Comparison of ENCODE assay signal across 18 cellular contexts in genomic region chr15:66288093-66288492, GRCh38. TPM values are rescaled to one million over a fixed set of nuclear protein-coding genes. Genes with fewer than 3 reads are reported as not detected.
DNase-seq lines count a peak whose midpoint lies in the region; ATAC-seq, FAIRE-seq and TF ChIP-seq lines count a peak whose summit lies in the region.
"Had no signal": no experiment of that assay in that cellular context is flagged by ENCODE, and none has a peak within 500 bp of the region (broad histone marks: within the 10 kb centered on the region; RNA-seq: fewer than 3 reads in every experiment).

No MANE protein-coding gene starts in this region.

- H3K27me3 ChIP-seq in K562 (ENCODE audit: control insufficient read depth in 2 of 2, insufficient read depth in 2 of 2, low read length in 2 of 2): peaks cover 0 to 3% of the 10 kb centered on the region in 2 experiments; a peak in 2 of 5 replicates
- no peaks in the 10 kb centered on the region for H3K27me3 ChIP-seq in right lobe of liver
- H3K27me3 ChIP-seq in BE2C: no peaks in the 10 kb centered on the region
- H3K27me3 ChIP-seq: BLaER1, MG63 had no signal

- H3K9me3 ChIP-seq in K562 (replicated peaks; ENCODE audit: control insufficient read depth, insufficient read depth, low read depth, low read length) (no peaks in the 10 kb centered on the region), right lobe of liver (no peaks in the 10 kb centered on the region), BE2C (no peaks in the 10 kb centered on the region)
- H3K9me3 ChIP-seq: BLaER1, MG63 had no signal

- no peak overlapping the region for H3K4me3 Mint-ChIP-seq in activated T-cell treated with anti-CD3 and anti-CD28 coated beads, Interleukin-2, amount 50 U/mL, for 72 hours
- H3K4me3 Mint-ChIP-seq: CD4-positive, alpha-beta T cell; H9 had no signal

- H3K79me2 ChIP-seq in K562 (ENCODE audit: control insufficient read depth, insufficient read depth, low read length): no peaks in the 10 kb centered on the region

- no peak overlapping the region for H3K9ac ChIP-seq in K562 (ENCODE audit: insufficient read depth in 1 of 2, low read depth in 2 of 2, low read length in 2 of 2)
- H3K9ac ChIP-seq: BLaER1, GM23248 had no signal

- CTCF ChIA-PET in K562 (lab: Yijun Ruan, JAX; ENCODE audit: low intra/inter-chr PET ratio): interaction anchor here (0.8 to 2.0 kb wide), 4 partner anchors 36 to 691 kb away, joined by 3 to 9 read pairs (median 4); no protein-coding TSS in a partner anchor

- H3K27ac ChIP-seq in K562 (ENCODE audit: extremely low read depth, low read depth, low read length) (no peak overlapping the region), right lobe of liver (no peak overlapping the region)
- H3K27ac ChIP-seq: BLaER1, GM23248, RWPE1 had no signal

- H3K4me3 ChIP-seq in K562 (no peak overlapping the region), right lobe of liver (no peak overlapping the region), BE2C (ENCODE audit: low read depth, low read length) (no peak overlapping the region)
- H3K4me3 ChIP-seq: BLaER1, GM12878, GM23248, MG63 had no signal

- FAIRE-seq in K562 (lab: Jason Lieb, UNC) (peak; percentile 19), H54 (lab: Jason Lieb, UNC) (no peak)

- BruUV-seq in K562 (replicated peaks; lab: Mats Ljungman, UMichigan): no TSS peak

- H3K9me1 ChIP-seq in K562 (ENCODE audit: control insufficient read depth, insufficient read depth, low read length): no peaks in the 10 kb centered on the region

- no peak for DNase-seq in activated T-cell treated with anti-CD3 and anti-CD28 coated beads, Interleukin-2, amount 50 U/mL, for 72 hours
- no peak for DNase-seq in activated T-cell treated with anti-CD3 and anti-CD28 coated beads, Interleukin-2, amount 50 U/mL, for 48 hours
- no peak for DNase-seq in K562 (ENCODE audit: extremely low read depth in 1 of 4, low spot score in 3 of 4)
- no peak for DNase-seq in right lobe of liver
- no peak for DNase-seq in H54 (ENCODE audit: insufficient read length, low spot score)
- DNase-seq in BE2C: no peak
- DNase-seq: 8988T; CD4-positive, alpha-beta T cell; GDM1; H9; KG1; NCI-H2107 had no signal

- H4K20me1 ChIP-seq in K562 (replicated peaks; ENCODE audit: control insufficient read depth, insufficient read depth, low read length): peaks cover 3% of the 10 kb centered on the region; the same call in 1 of the 2 replicates
- H4K20me1 ChIP-seq: BLaER1 had no signal

- peaks cover 26% of the 10 kb centered on the region for H3K4me1 Mint-ChIP-seq in activated T-cell treated with anti-CD3 and anti-CD28 coated beads, Interleukin-2, amount 50 U/mL, for 72 hours (ENCODE audit: low read depth)

- TF ChIP-seq POLR2A in K562 (conservative IDR thresholded peaks at IDR 0.05) (no peak), right lobe of liver (IDR thresholded peaks at IDR 0.05) (no peak), H54 (IDR thresholded peaks at IDR 0.05; ENCODE audit: low read depth, low read length) (no peak)

- H3K4me1 ChIP-seq in K562 (replicated peaks in 1 of 2; ENCODE audit: control insufficient read depth in 2 of 2, insufficient read depth in 2 of 2, low read length in 2 of 2) (peaks cover 5 to 9% of the 10 kb centered on the region in 2 experiments; a peak in 4 of 5 replicates), right lobe of liver (peaks cover 0 to 8% (median 0%) of the 10 kb centered on the region in 4 donors), BE2C (peaks cover 13% of the 10 kb centered on the region)

- peak overlapping the region; percentile 73 for H3K27ac Mint-ChIP-seq in activated T-cell treated with anti-CD3 and anti-CD28 coated beads, Interleukin-2, amount 50 U/mL, for 72 hours
- H3K27ac Mint-ChIP-seq: CD4-positive, alpha-beta T cell; H9 had no signal

- no peak for TF ChIP-seq EP300 in K562 (IDR thresholded peaks at IDR 0.05; ENCODE audit: low read length)

- H3K27me3 Mint-ChIP-seq in activated T-cell treated with anti-CD3 and anti-CD28 coated beads, Interleukin-2, amount 50 U/mL, for 72 hours (ENCODE audit: low read depth): no peaks in the 10 kb centered on the region
- H3K27me3 Mint-ChIP-seq: CD4-positive, alpha-beta T cell had no signal

- no peak for TF ChIP-seq RAD21 in K562 (CRISPR knock-in tag; conservative IDR thresholded peaks at IDR 0.05 in 1 of 2, IDR thresholded peaks at IDR 0.05 in 1 of 2)

- no peak overlapping the region for H3K4me2 ChIP-seq in K562 (ENCODE audit: insufficient read depth, low read length)
- H3K4me2 ChIP-seq: BLaER1 had no signal

- no peak for ATAC-seq in activated T-cell treated with anti-CD3 and anti-CD28 coated beads, Interleukin-2, amount 50 U/mL, for 72 hours (replicated peaks in 1 of 2)
- ATAC-seq in K562 (no peak), right lobe of liver (peak in 3 of 4 donors; percentile 44 to 76 (median 63)), GM21390 (IDR thresholded peaks at IDR 0.05; ENCODE audit: unreplicated experiment) (no peak)

- no peaks in the 10 kb centered on the region for H3K9me3 Mint-ChIP-seq in activated T-cell treated with anti-CD3 and anti-CD28 coated beads, Interleukin-2, amount 50 U/mL, for 72 hours
- H3K9me3 Mint-ChIP-seq: CD4-positive, alpha-beta T cell; H9 had no signal

- TF ChIP-seq CTCF in K562 (IDR thresholded peaks at IDR 0.05 in 2 of 3, conservative IDR thresholded peaks at IDR 0.05 in 1 of 3; ENCODE audit: insufficient read depth in 2 of 3, low read depth in 1 of 3, low read length in 3 of 3) (no peak), right lobe of liver (IDR thresholded peaks at IDR 0.05) (no peak), BE2C (IDR thresholded peaks at IDR 0.05; ENCODE audit: low read depth, low read length) (no peak)

- in situ Hi-C loops in K562 (cut with MboI): no loop called here

- POLR2A ChIA-PET in K562 (lab: Yijun Ruan, JAX): interaction anchor here (0.8 kb wide), 1 partner anchor 22 kb away, joined by 3 read pairs; no protein-coding TSS in a partner anchor

- H3K36me3 ChIP-seq in K562 (ENCODE audit: control insufficient read depth, insufficient read depth, low read length) (no peaks in the 10 kb centered on the region), right lobe of liver (no peaks in the 10 kb centered on the region), BE2C (no peaks in the 10 kb centered on the region)
- H3K36me3 ChIP-seq: BLaER1, MG63 had no signal

- H3K36me3 Mint-ChIP-seq in activated T-cell treated with anti-CD3 and anti-CD28 coated beads, Interleukin-2, amount 50 U/mL, for 72 hours (ENCODE audit: insufficient read depth in 2 of 2): peaks cover 0 to 2% of the 10 kb centered on the region in 2 donors

- no peak overlapping the region for H2AFZ ChIP-seq in K562 (ENCODE audit: low read depth, low read length)
- H2AFZ ChIP-seq: GM23248 had no signal

- intact Hi-C loops in K562 (cut with micrococcal nuclease): loop anchor here (5.0 to 10.0 kb wide), 3 partner anchors 36 to 306 kb away; partner anchors contain the start of gene MEGF11
- intact Hi-C loops in right lobe of liver (cut with DNase I): loop anchor here in 1 of 2 donors (10.0 kb wide), 1 partner anchor 303 kb away; no protein-coding TSS in a partner anchor

TF ChIP-seq in K562, 482 proteins besides CTCF, POLR2A, EP300 and RAD21 (continues in another document):
- no peak for TF ChIP-seq ZNF354B (CRISPR knock-in tag; IDR thresholded peaks at IDR 0.05)

RNA-seq across cellular contexts. Expression of gene DIS3L, which starts 5.3 kb away (rescaled TPM):
- total RNA-seq in activated T-cell treated with anti-CD3 and anti-CD28 coated beads, Interleukin-2, amount 50 U/mL, for 72 hours: 10 to 100 TPM; 22.2 to 31.5 TPM
- total RNA-seq in K562 (2011; cell fraction: chromatin; rRNA removed; ENCODE audit: low replicate concordance): 20.0 and 41.6 TPM in 2 replicates
- total RNA-seq in K562 (2011; cell fraction: nucleolus; rRNA removed): 15.7 and 16.5 TPM in 2 replicates
- total RNA-seq in K562 (2011; cell fraction: nucleoplasm; rRNA removed): 16.1 and 17.0 TPM in 2 replicates
- total RNA-seq in K562 (2014; rRNA removed) (11.8 and 16.2 TPM in 2 replicates), K562 (2014; rRNA removed; fragmentation: Illumina TruSeq; extraction: Trizol) (25.0 and 25.4 TPM in 2 replicates), K562 (2015; rRNA removed; fragmentation: Illumina TruSeq; extraction: Trizol) (25.4 and 25.6 TPM in 2 replicates), K562 (2021) (16.6 and 16.9 TPM in 2 replicates), right lobe of liver (10 to 100 TPM; 16.1 to 32.3 (median 19.6) TPM)
- polyA plus RNA-seq in K562 (2011; rRNA removed) (19.8 and 34.6 TPM in 2 replicates), K562 (2014; fragmentation: Illumina TruSeq; extraction: Trizol) (16.4 and 19.4 TPM in 2 replicates), K562 (2014; fragmentation: Nextera tagmentation; extraction: Ambion mirVana) (1 to 10 TPM; 5.9 to 6.4 TPM), K562 (2014; rRNA removed) (15.1 and 15.3 TPM in 2 replicates)
- polyA plus RNA-seq in K562 (2011; cell fraction: cytosol; rRNA removed): 6.5 and 11.5 TPM in 2 replicates
- 7.7 and 9.5 TPM in 2 replicates for polyA plus RNA-seq in K562 (2011; cell fraction: nucleus; rRNA removed)
- polyA plus RNA-seq in K562 (2012): 13.2 and 20.8 TPM in 2 replicates
- 77.1 and 80.9 TPM in 2 replicates for polyA minus RNA-seq in K562 (2011; rRNA and poly(A)+ RNA removed)
- polyA minus RNA-seq in K562 (2011; cell fraction: cytosol; rRNA and poly(A)+ RNA removed): 9.5 and 21.1 TPM in 2 replicates
- 11.8 and 20.4 TPM in 2 replicates for polyA minus RNA-seq in K562 (2011; cell fraction: nucleus; rRNA and poly(A)+ RNA removed)
- polyA plus RNA-seq in BE2C (2012; ENCODE audit: insufficient read depth, insufficient read length, low read depth): 13.8 TPM

RNA-seq across cellular contexts. Expression of gene MEGF11, which starts 34.5 kb away (rescaled TPM):
- not detected for total RNA-seq in activated T-cell treated with anti-CD3 and anti-CD28 coated beads, Interleukin-2, amount 50 U/mL, for 72 hours
- 0.26 TPM in 1 of 2 replicates, not detected in the other for total RNA-seq in K562 (2011; cell fraction: chromatin; rRNA removed; ENCODE audit: low replicate concordance)
- total RNA-seq in K562 (2011; cell fraction: nucleolus; rRNA removed): 0.66 TPM in 1 of 2 replicates, not detected in the other
- total RNA-seq in K562 (2011; cell fraction: nucleoplasm; rRNA removed): 0.46 TPM in 1 of 2 replicates, not detected in the other
- total RNA-seq in K562 (2014; rRNA removed) (not detected in 2 replicates), K562 (2014; rRNA removed; fragmentation: Illumina TruSeq; extraction: Trizol) (not detected in 2 replicates), K562 (2015; rRNA removed; fragmentation: Illumina TruSeq; extraction: Trizol) (not detected in 2 replicates), K562 (2021) (not detected in 2 replicates), right lobe of liver (not detected)
- polyA plus RNA-seq in K562 (2011; rRNA removed) (not detected in 2 replicates), K562 (2014; fragmentation: Illumina TruSeq; extraction: Trizol) (not detected in 2 replicates), K562 (2014; fragmentation: Nextera tagmentation; extraction: Ambion mirVana) (under 1 TPM; 0.06 to 0.20 TPM), K562 (2014; rRNA removed) (0.23 TPM in 1 of 2 replicates, not detected in the other)
- polyA plus RNA-seq in K562 (2011; cell fraction: cytosol; rRNA removed): 0.18 TPM in 1 of 2 replicates, not detected in the other
- not detected in 2 replicates for polyA plus RNA-seq in K562 (2011; cell fraction: nucleus; rRNA removed)
- 0.44 and 1.9 TPM in 2 replicates for polyA plus RNA-seq in K562 (2012)
- not detected in 2 replicates for polyA minus RNA-seq in K562 (2011; rRNA and poly(A)+ RNA removed)
- polyA minus RNA-seq in K562 (2011; cell fraction: cytosol; rRNA and poly(A)+ RNA removed): not detected in 2 replicates
- polyA minus RNA-seq in K562 (2011; cell fraction: nucleus; rRNA and poly(A)+ RNA removed): 0.44 TPM in 1 of 2 replicates, not detected in the other
- polyA plus RNA-seq in BE2C (2012; ENCODE audit: insufficient read depth, insufficient read length, low read depth): 9.6 TPM
- total RNA-seq: CD4-positive, alpha-beta T cell; GM23248 had no signal

Comparison
In these comparisons a context has a peak if more than half of its experiments do, and no peak if none do; other contexts are left out.
1. ATAC-seq: peak in right lobe of liver (3 of 4); none in activated T-cell treated with anti-CD3 and anti-CD28 coated beads, Interleukin-2, amount 50 U/mL, for 72 hours (0 of 2), K562 (single experiment) and GM21390 (single experiment).